ENCODE assay signal across 8 cellular contexts in genomic region chr11:72848846-72849466, GRCh38. TPM values are rescaled to one million over a fixed set of nuclear protein-coding genes. Genes with fewer than 3 reads are reported as not detected.
A peak's percentile ranks its signal among the peaks of the same experiment; 100 is the strongest.
DNase-seq lines count a peak whose midpoint lies in the region; ATAC-seq and TF ChIP-seq lines count a peak whose summit lies in the region.

No MANE protein-coding gene starts in this region.

- no peaks in the 10 kb centered on the region for H3K9me3 ChIP-seq in OCI-LY7 (ENCODE audit: low read length)
- no peaks in the 10 kb centered on the region for H3K9me3 ChIP-seq in right lobe of liver

- TF ChIP-seq CTCF in AG09319 (IDR thresholded peaks at IDR 0.05; ENCODE audit: low read depth, low read length) (peak; percentile 65), GM12874 (IDR thresholded peaks at IDR 0.05; ENCODE audit: insufficient read depth, low read depth, low read length) (peak; percentile 35; the same call in 1 of the 2 replicates), OCI-LY7 (conservative IDR thresholded peaks at IDR 0.05; ENCODE audit: low read length) (peak; percentile 81), right lobe of liver (IDR thresholded peaks at IDR 0.05) (peak; percentile 47 to 66 (median 56))

- H3K4me3 ChIP-seq in OCI-LY7 (ENCODE audit: low read depth, low read length, poor library complexity, severe bottlenecking) (no peak overlapping the region), right lobe of liver (no peak overlapping the region)

- DNase-seq in AG09319 (ENCODE audit: extremely low read depth, low read depth) (no peak), OCI-LY7 (ENCODE audit: low spot score) (peak; percentile 36), T47D (ENCODE audit: low read depth in 1 of 2, low spot score in 1 of 2) (peak; percentile 33 to 70), right lobe of liver (no peak), DMS114 treated with DMSO at 0.1 percent for 48 hours (lab: John Stamatoyannopoulos, UW; ENCODE audit: unreplicated experiment) (no peak), NCI-H345 (lab: John Stamatoyannopoulos, UW) (no peak)

- no peak overlapping the region for H3K27ac ChIP-seq in OCI-LY7 (ENCODE audit: low read depth, low read length, poor library complexity, severe bottlenecking)
- H3K27ac ChIP-seq in right lobe of liver: no peak overlapping the region

- H3K4me1 ChIP-seq in OCI-LY7 (ENCODE audit: insufficient read depth, low read length, poor library complexity, severe bottlenecking): no peaks in the 10 kb centered on the region
- H3K4me1 ChIP-seq in right lobe of liver: no peaks in the 10 kb centered on the region

- H4K20me1 ChIP-seq in OCI-LY7 (ENCODE audit: insufficient read depth, low read length): no peaks in the 10 kb centered on the region

- TF ChIP-seq POLR2A in right lobe of liver (IDR thresholded peaks at IDR 0.05): no peak

- peak; percentile 70 to 82 (median 78) for ATAC-seq in right lobe of liver
- ATAC-seq in activated CD4-positive, CD25-positive, alpha-beta regulatory T cell treated with anti-CD3 and anti-CD28 coated beads, Interleukin-2, amount 50 U/mL, for 24 hours: no peak

- H3K4me2 ChIP-seq in OCI-LY7 (ENCODE audit: low read length): no peak overlapping the region

- no peak overlapping the region for H2AFZ ChIP-seq in OCI-LY7 (ENCODE audit: low read length)

- WGBS in right lobe of liver (ENCODE audit: insufficient coverage, low coverage, low lambda C conversion rate, missing lambda C conversion rate): 58% methylated on average over 6 of the region's 6 CpGs

- H3K9me2 ChIP-seq in OCI-LY7 (ENCODE audit: insufficient read depth, low read length): no peaks in the 10 kb centered on the region

- H3K36me3 ChIP-seq in OCI-LY7 (ENCODE audit: insufficient read depth, low read length) (peaks cover 95% of the 10 kb centered on the region), right lobe of liver (peaks cover 0 to 18% (median 0%) of the 10 kb centered on the region in 4 donors)

- intact Hi-C loops in OCI-LY7 (cut with micrococcal nuclease; ENCODE audit: unreplicated experiment): loop anchor here (1.0 kb wide), 1 partner anchor 25 kb away; no protein-coding TSS in a partner anchor
- intact Hi-C loops in right lobe of liver (cut with DNase I): no loop called here

- CTCF ChIA-PET in OCI-LY7 (lab: Charles Lee; ENCODE audit: unreplicated experiment): no interaction called here

- no TSS peak for BruUV-seq in OCI-LY7 (replicated peaks; lab: Mats Ljungman, UMichigan)

- POLR2A ChIA-PET in OCI-LY7 (lab: Charles Lee): interaction anchor here (0.7 kb wide), 1 partner anchor 732 kb away, joined by 4 read pairs; no protein-coding TSS in a partner anchor

- H3K79me2 ChIP-seq in OCI-LY7 (ENCODE audit: insufficient read depth, low read depth, low read length): no peaks in the 10 kb centered on the region; the same call in 1 of the 2 replicates

- no peaks in the 10 kb centered on the region for H3K27me3 ChIP-seq in right lobe of liver

- in situ Hi-C loops in T47D (cut with HindIII; ENCODE audit: low pct_unique_long_range_greater_than_20kb, low sequenced_read_pairs): no loop called here

RNA-seq across cellular contexts. Expression of gene ATG16L2, which starts 34.7 kb away (rescaled TPM):
- total RNA-seq in OCI-LY7 (2014; rRNA removed; shearing (Covaris generic)): 99.1 and 103 TPM in 2 replicates
- total RNA-seq in OCI-LY7 (2022) (108 and 130 TPM in 2 replicates), right lobe of liver (10 to 100 TPM in 5 of 6 experiments, 1 to 10 TPM in 1; 8.6 to 23.8 (median 15.4) TPM)

RNA-seq across cellular contexts. Expression of gene STARD10, which starts 55.1 kb away (rescaled TPM):
- total RNA-seq in OCI-LY7 (2014; rRNA removed; shearing (Covaris generic)): 8.1 and 12.9 TPM in 2 replicates
- total RNA-seq in OCI-LY7 (2022) (10.4 and 12.1 TPM in 2 replicates), right lobe of liver (100 to 1,000 TPM; 282 to 525 (median 330) TPM)

Comparison
In these comparisons a context has a peak if more than half of its experiments do, and no peak if none do; other contexts are left out.
1. DNase-seq: peak in OCI-LY7 (single experiment) and T47D (2 of 2); none in AG09319 (single experiment), right lobe of liver (0 of 3), DMS114 treated with DMSO at 0.1 percent for 48 hours (single experiment) and NCI-H345 (single experiment).
2. ATAC-seq: peak in right lobe of liver (4 of 4); none in activated CD4-positive, CD25-positive, alpha-beta regulatory T cell treated with anti-CD3 and anti-CD28 coated beads, Interleukin-2, amount 50 U/mL, for 24 hours (0 of 2).
3. RNA of gene ATG16L2, which starts 34.7 kb away (total RNA-seq): 99.1 to 130 TPM in OCI-LY7; 8.6 to 23.8 TPM in right lobe of liver; every median in the first group is over 4 times any median in the second.
4. RNA of gene STARD10, which starts 55.1 kb away (total RNA-seq): 282 to 525 TPM in right lobe of liver; 8.1 to 12.9 TPM in OCI-LY7; every median in the first group is over 10 times any median in the second.
5. Peak in every context shown above with its lines, with median percentiles within 50 percentile points of each other: CTCF ChIP-seq.